ENCODE assay signal across 8 cellular contexts in genomic region chr11:1628506-1629325, GRCh38. TPM values are rescaled to one million over a fixed set of nuclear protein-coding genes. Genes with fewer than 3 reads are reported as not detected.
A peak's percentile ranks its signal among the peaks of the same experiment; 100 is the strongest.
DNase-seq lines count a peak whose midpoint lies in the region; ATAC-seq and TF ChIP-seq lines count a peak whose summit lies in the region.

No MANE protein-coding gene starts in this region.

- CTCF ChIA-PET in AG04449 (lab: Yijun Ruan, JAX) = interaction anchor here (0.9 to 7.7 kb wide), 11 partner anchors 10 to 87 kb away, joined by 3 to 56 read pairs (median 8); no protein-coding TSS in a partner anchor

- H3K4me3 Mint-ChIP-seq in glutamatergic neuron (ENCODE audit: unreplicated experiment) = no peak overlapping the region

- no peak overlapping the region for H3K4me3 ChIP-seq in AG04449 (ENCODE audit: low read depth, low read length)
- no peak overlapping the region for H3K4me3 ChIP-seq in SJCRH30

- peaks cover 27% of the 10 kb centered on the region for H3K27me3 ChIP-seq in SJCRH30

- no peaks in the 10 kb centered on the region for H3K4me1 Mint-ChIP-seq in glutamatergic neuron (ENCODE audit: low read depth, unreplicated experiment)

- peak; percentile 95 for TF ChIP-seq CTCF in AG04449 (IDR thresholded peaks at IDR 0.05; ENCODE audit: insufficient read depth, low read length, missing control alignments)
- peak; percentile 88 for TF ChIP-seq CTCF in GM20000 (IDR thresholded peaks at IDR 0.05; ENCODE audit: extremely low read depth, missing control alignments)
- peak; percentile 95 for TF ChIP-seq CTCF in glutamatergic neuron (IDR thresholded peaks at IDR 0.05; ENCODE audit: partially characterized antibody, unreplicated experiment)

- H3K36me3 ChIP-seq in SJCRH30 = no peaks in the 10 kb centered on the region

- no peak overlapping the region for H3K27ac Mint-ChIP-seq in glutamatergic neuron (ENCODE audit: unreplicated experiment)

- H3K27ac ChIP-seq in SJCRH30 = no peak overlapping the region

- peaks cover 4% of the 10 kb centered on the region for H3K27me3 Mint-ChIP-seq in glutamatergic neuron (ENCODE audit: unreplicated experiment)

- H3K36me3 Mint-ChIP-seq in glutamatergic neuron (ENCODE audit: unreplicated experiment) = no peaks in the 10 kb centered on the region

- H3K9me3 ChIP-seq in SJCRH30 (replicated peaks) = no peaks in the 10 kb centered on the region

- no peak for ATAC-seq in HG03460 (IDR thresholded peaks at IDR 0.05; ENCODE audit: unreplicated experiment)

- H3K4me1 ChIP-seq in SJCRH30 = no peaks in the 10 kb centered on the region

- H3K9me3 Mint-ChIP-seq in glutamatergic neuron (ENCODE audit: unreplicated experiment) = peaks cover 6% of the 10 kb centered on the region

- POLR2A ChIA-PET in AG04449 (lab: Yijun Ruan, JAX) = no interaction called here

- DNase-seq in AG04449 (ENCODE audit: low read depth, low spot score) (no peak), GM20000 (ENCODE audit: low spot score) (peak; percentile 89), SJCRH30 (peak; percentile 42 to 66), glutamatergic neuron (peak; percentile 90), retina (peak; percentile 86), NCI-H1436 treated with DMSO at 0.1 percent for 48 hours (lab: John Stamatoyannopoulos, UW) (no peak)
- DNase-seq in activated naive CD4-positive, alpha-beta T cell (lab: John Stamatoyannopoulos, UW) = peak; percentile 18 to 50 (median 34)

RNA-seq across cellular contexts. Expression of gene KRTAP5-5, which starts 0.9 kb away (rescaled TPM):
- total RNA-seq in SJCRH30 (2014; rRNA removed; shearing (Covaris generic)) = not detected in 2 replicates
- total RNA-seq in glutamatergic neuron (ENCODE audit: unreplicated experiment) = not detected

RNA-seq across cellular contexts. Expression of gene KRTAP5-4, which starts 6.8 kb away (rescaled TPM):
- not detected in 2 replicates for total RNA-seq in SJCRH30 (2014; rRNA removed; shearing (Covaris generic))
- not detected for total RNA-seq in glutamatergic neuron (ENCODE audit: unreplicated experiment)

RNA-seq across cellular contexts. Expression of gene KRTAP5-3, which starts 20.5 kb away (rescaled TPM):
- total RNA-seq in SJCRH30 (2014; rRNA removed; shearing (Covaris generic)) = not detected in 2 replicates
- total RNA-seq in glutamatergic neuron (ENCODE audit: unreplicated experiment) = not detected

RNA-seq across cellular contexts. Expression of gene KRTAP5-2, which starts 30.6 kb away (rescaled TPM):
- not detected in 2 replicates for total RNA-seq in SJCRH30 (2014; rRNA removed; shearing (Covaris generic))
- not detected for total RNA-seq in glutamatergic neuron (ENCODE audit: unreplicated experiment)

RNA-seq across cellular contexts. Expression of gene KRTAP5-1, which starts 43.6 kb away (rescaled TPM):
- not detected in 2 replicates for total RNA-seq in SJCRH30 (2014; rRNA removed; shearing (Covaris generic))
- not detected for total RNA-seq in glutamatergic neuron (ENCODE audit: unreplicated experiment)

Comparison
In these comparisons a context has a peak if more than half of its experiments do, and no peak if none do; other contexts are left out.
1. DNase-seq: peak in GM20000 (single experiment), SJCRH30 (2 of 2), activated naive CD4-positive, alpha-beta T cell (4 of 4), glutamatergic neuron (single experiment) and retina (single experiment); none in AG04449 (single experiment) and NCI-H1436 treated with DMSO at 0.1 percent for 48 hours (single experiment).
2. Peak in every context shown above with its lines, with median percentiles within 50 percentile points of each other: CTCF ChIP-seq.